26 cellular contexts compared by ENCODE assay signal in the genomic region with DNA sequence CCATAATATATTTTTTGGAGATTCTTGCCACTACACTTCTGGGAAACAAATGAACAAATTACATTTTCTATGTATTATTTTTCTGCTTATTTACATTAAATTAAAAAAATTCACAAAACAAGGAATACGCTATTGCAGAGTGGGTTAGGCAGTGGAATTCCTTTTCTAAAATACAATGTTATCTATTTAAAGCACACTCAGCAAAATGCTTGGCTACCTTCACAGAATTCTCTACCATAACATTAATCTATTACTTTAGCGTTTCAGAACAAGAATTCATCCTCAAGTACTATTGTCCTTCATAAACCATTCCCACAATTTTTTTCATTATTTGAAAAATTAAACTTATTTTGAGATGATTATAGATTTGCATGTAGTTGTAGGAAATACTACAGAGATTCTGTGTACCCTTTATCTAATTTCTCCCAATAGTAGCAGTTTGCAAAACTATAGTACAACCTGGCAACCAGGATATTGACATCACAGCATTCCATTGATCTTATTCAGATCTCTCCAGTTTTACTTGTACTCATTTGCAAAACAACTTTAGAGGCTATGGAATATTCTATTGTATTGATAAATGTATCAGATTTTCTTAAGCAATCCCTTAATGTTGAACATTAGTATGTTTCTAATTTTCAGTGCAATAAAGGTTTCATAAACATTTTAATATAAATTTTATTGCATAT.
"Had no signal": no experiment of that assay in that cellular context is flagged by ENCODE, and none has a peak within 500 bp of the region (broad histone marks: within the 10 kb centered on the region; RNA-seq: fewer than 3 reads in every experiment).

No MANE protein-coding gene starts in this region.

- H3K27ac Mint-ChIP-seq: endodermal cell; nephron; stimulated activated naive B cell treated with anti-CD40 and anti-IgM and Interleukin-4, amounts not matched to agents 10 μg/mL and 1 μg/mL and 100 μg/mL, for 72 hours; stimulated activated naive CD8-positive, alpha-beta T cell treated with anti-CD3 and anti-CD28 coated beads, Interleukin-15, amount 100 ng/mL, for 72 hours had no signal

- H3K4me3 ChIP-seq: coronary artery, gastrocnemius medialis, lung, prostate gland, sigmoid colon, skin epidermis, testis, tibial nerve, upper lobe of right lung, vagina had no signal

- ATAC-seq: gastrocnemius medialis; left colon; left ventricle myocardium superior; stimulated activated naive B cell treated with anti-CD40 and anti-IgM and Interleukin-4, amounts not matched to agents 10 μg/mL and 1 μg/mL and 100 μg/mL, for 72 hours; stimulated activated naive CD8-positive, alpha-beta T cell treated with anti-CD3 and anti-CD28 coated beads, Interleukin-15, amount 100 ng/mL, for 72 hours; upper lobe of right lung had no signal

- H3K9me3 Mint-ChIP-seq: endodermal cell; naive B cell; nephron; stimulated activated naive B cell treated with anti-CD40 and anti-IgM and Interleukin-4, amounts not matched to agents 10 μg/mL and 1 μg/mL and 100 μg/mL, for 72 hours; stimulated activated naive CD8-positive, alpha-beta T cell treated with anti-CD3 and anti-CD28 coated beads, Interleukin-15, amount 100 ng/mL, for 72 hours had no signal

- H3K9me3 ChIP-seq: gastrocnemius medialis, prostate gland, sigmoid colon, testis, tibial nerve, upper lobe of right lung, vagina had no signal

- H3K36me3 ChIP-seq: gastrocnemius medialis, prostate gland, sigmoid colon, upper lobe of right lung, vagina had no signal

- DNase-seq: effector CD4-positive, alpha-beta T cell; endodermal cell; gastrocnemius medialis; glutamatergic neuron; left colon; left ventricle myocardium superior; mesenchymal stem cell; naive B cell; retina; sigmoid colon; stimulated activated CD4-positive, alpha-beta T cell treated with anti-CD3 and anti-CD28 coated beads, Interleukin-2, amount 100 ng/mL, for 24 hours; stimulated activated CD4-positive, alpha-beta T cell treated with anti-CD3 and anti-CD28 coated beads, Interleukin-4, amount 100 ng/mL, for 4 hours; stimulated activated naive B cell treated with anti-CD40 and anti-IgM and Interleukin-4, amounts not matched to agents 10 μg/mL and 1 μg/mL and 100 μg/mL, for 72 hours; stimulated activated naive CD8-positive, alpha-beta T cell treated with anti-CD3 and anti-CD28 coated beads, Interleukin-15, amount 100 ng/mL, for 72 hours; testis; upper lobe of right lung had no signal

- H3K9ac ChIP-seq: parathyroid adenoma had no signal

- FAIRE-seq: endothelial cell of umbilical vein, keratinocyte had no signal

- H3K4me1 ChIP-seq: gastrocnemius medialis, parathyroid adenoma, prostate gland, sigmoid colon, testis, upper lobe of right lung, vagina had no signal

- H2AFZ ChIP-seq: parathyroid adenoma had no signal

- H3K79me2 ChIP-seq: parathyroid adenoma had no signal

- H3K27me3 Mint-ChIP-seq: naive B cell; stimulated activated naive B cell treated with anti-CD40 and anti-IgM and Interleukin-4, amounts not matched to agents 10 μg/mL and 1 μg/mL and 100 μg/mL, for 72 hours had no signal

- H3K27me3 ChIP-seq: gastrocnemius medialis, sigmoid colon, testis, tibial nerve, upper lobe of right lung, vagina had no signal

- H3K4me3 Mint-ChIP-seq: endodermal cell; naive B cell; nephron; stimulated activated naive B cell treated with anti-CD40 and anti-IgM and Interleukin-4, amounts not matched to agents 10 μg/mL and 1 μg/mL and 100 μg/mL, for 72 hours; stimulated activated naive CD8-positive, alpha-beta T cell treated with anti-CD3 and anti-CD28 coated beads, Interleukin-15, amount 100 ng/mL, for 72 hours had no signal

- H3K4me1 Mint-ChIP-seq: endodermal cell; nephron; stimulated activated naive CD8-positive, alpha-beta T cell treated with anti-CD3 and anti-CD28 coated beads, Interleukin-15, amount 100 ng/mL, for 72 hours had no signal

- H3K27ac ChIP-seq: coronary artery, gastrocnemius medialis, parathyroid adenoma, prostate gland, sigmoid colon, skin epidermis, testis, tibial nerve, upper lobe of right lung, vagina had no signal

- H3K36me3 Mint-ChIP-seq: naive B cell; stimulated activated naive B cell treated with anti-CD40 and anti-IgM and Interleukin-4, amounts not matched to agents 10 μg/mL and 1 μg/mL and 100 μg/mL, for 72 hours had no signal
